ENCODE assay signal across 9 cellular contexts in genomic region chr4:118989098-118990080, GRCh38.
DNase-seq lines count a peak whose midpoint lies in the region; ATAC-seq and TF ChIP-seq lines count a peak whose summit lies in the region.
"Had no signal": no experiment of that assay in that cellular context is flagged by ENCODE, and none has a peak within 500 bp of the region (broad histone marks: within the 10 kb centered on the region; RNA-seq: fewer than 3 reads in every experiment).

No MANE protein-coding gene starts in this region.

- peak overlapping the region; percentile 99 for H4K5ac ChIP-seq in IMR-90 (ENCODE audit: low read depth, low read length)

- ATAC-seq in IMR-90 (ENCODE audit: low read depth) (peak; percentile 63), lower lobe of right lung (peak; percentile 24 to 56)

- H3K23ac ChIP-seq in IMR-90 (ENCODE audit: low read depth, low read length): peak overlapping the region; percentile 92

- peak overlapping the region; percentile 98 for H2BK20ac ChIP-seq in IMR-90 (ENCODE audit: low read depth, low read length)

- peak overlapping the region; percentile 37 for H2AFZ ChIP-seq in IMR-90 (replicated peaks; ENCODE audit: low read length, poor library complexity)

- peak overlapping the region; percentile 97 for H4K91ac ChIP-seq in IMR-90 (ENCODE audit: insufficient read depth, low read depth, low read length)

- DNase-seq in IMR-90: peak; percentile 96
- no peak for DNase-seq in lower lobe of right lung
- no peak for DNase-seq in HK-2 (ENCODE audit: unreplicated experiment)
- DNase-seq in NCI-H146 (lab: John Stamatoyannopoulos, UW): no peak
- no peak for DNase-seq in caudate nucleus (lab: John Stamatoyannopoulos, UW)
- DNase-seq: immature natural killer cell, NCI-H1417 treated with DMSO at 0.1 percent for 48 hours had no signal

- 44% methylated on average over 1 of the region's 7 CpGs; no CpG with 5 or more reads in 1 of the 2 experiments for WGBS in IMR-90 (ENCODE audit: extremely low coverage in 2 of 2, insufficient read length in 1 of 2), 2 experiments
- WGBS in urinary bladder: 62% methylated on average over 7 of the region's 7 CpGs

- POLR2A ChIA-PET in IMR-90 (lab: Charles Lee; ENCODE audit: unreplicated experiment): interaction anchor here (0.7 to 1.9 kb wide), 5 partner anchors 27 to 311 kb away, joined by 4 to 13 read pairs (median 5); partner anchors contain the start of gene USP53

- CTCF ChIA-PET in IMR-90 (lab: Yijun Ruan, JAX): interaction anchor here (1.0 to 1.2 kb wide), 2 partner anchors 10 to 20 kb away, joined by 3 to 4 read pairs; no protein-coding TSS in a partner anchor

- H2BK120ac ChIP-seq in IMR-90 (ENCODE audit: low read depth, low read length): peak overlapping the region; percentile 97

- dilution Hi-C loops in IMR-90 (cut with HindIII; ENCODE audit: low sequenced_read_pairs, unreplicated experiment): no loop called here

- TSS peak; percentile 89 for BruUV-seq in IMR-90 (replicated peaks; lab: Mats Ljungman, UMichigan)

- no peak for TF ChIP-seq CTCF in IMR-90 (conservative IDR thresholded peaks at IDR 0.05; ENCODE audit: low read depth, low read length)
- TF ChIP-seq CTCF in lower lobe of right lung (IDR thresholded peaks at IDR 0.05): no peak

- in situ Hi-C loops in IMR-90 (cut with MboI; ENCODE audit: low sequenced_read_pairs): loop anchor here (5.0 to 10.0 kb wide), 4 partner anchors 38 to 505 kb away; partner anchors contain the start of gene USP53

- peak overlapping the region; percentile 84 for H2BK15ac ChIP-seq in IMR-90 (ENCODE audit: low read depth, low read length)

- H3K27me3 ChIP-seq in IMR-90 (ENCODE audit: control insufficient read depth, insufficient read depth, low read length): no peaks in the 10 kb centered on the region
- no peaks in the 10 kb centered on the region for H3K27me3 ChIP-seq in lower lobe of right lung (ENCODE audit: low read depth)

- H3K4me3 ChIP-seq in IMR-90 (ENCODE audit: insufficient read depth, low read depth, low read length): no peak overlapping the region
- no peak overlapping the region for H3K4me3 ChIP-seq in lower lobe of right lung
- no peak overlapping the region for H3K4me3 ChIP-seq in urinary bladder (ENCODE audit: low read depth, low read length)

- H3K9me1 ChIP-seq in IMR-90 (ENCODE audit: insufficient read depth, low read length): 0 out of 2 replicates have a peak, but pooled peaks cover 3% of the 10 kb centered on the region

- no peaks in the 10 kb centered on the region for H3K9me3 ChIP-seq in IMR-90 (ENCODE audit: control insufficient read depth, insufficient read depth, low read length)
- no peaks in the 10 kb centered on the region for H3K9me3 ChIP-seq in lower lobe of right lung

- H3K36me3 ChIP-seq in IMR-90 (ENCODE audit: control insufficient read depth, insufficient read depth, low read length) (no peaks in the 10 kb centered on the region), lower lobe of right lung (no peaks in the 10 kb centered on the region), urinary bladder (ENCODE audit: insufficient read depth) (peaks cover 2% of the 10 kb centered on the region)

- H2AK5ac ChIP-seq in IMR-90 (ENCODE audit: low read depth, low read length): peak overlapping the region; percentile 98

- peak overlapping the region; percentile 94 for H2BK5ac ChIP-seq in IMR-90 (ENCODE audit: low read depth, low read length, poor library complexity, severe bottlenecking)

- peaks cover 26% of the 10 kb centered on the region for H3K4me1 ChIP-seq in IMR-90 (ENCODE audit: control insufficient read depth, insufficient read depth, low read length)
- peaks cover 16% of the 10 kb centered on the region for H3K4me1 ChIP-seq in lower lobe of right lung
- no peaks in the 10 kb centered on the region for H3K4me1 ChIP-seq in urinary bladder (ENCODE audit: insufficient read depth)

- H3K18ac ChIP-seq in IMR-90 (ENCODE audit: low read depth, low read length): peak overlapping the region; percentile 99

- TF ChIP-seq POLR2A in IMR-90 (IDR thresholded peaks at IDR 0.05; ENCODE audit: low read depth, low read length): no peak

- H3K79me1 ChIP-seq in IMR-90 (ENCODE audit: low read depth in 1 of 2, low read length in 2 of 2): no peaks in the 10 kb centered on the region

- peak overlapping the region; percentile 95 for H3K4ac ChIP-seq in IMR-90 (ENCODE audit: low read depth, low read length)

- no peaks in the 10 kb centered on the region for H4K20me1 ChIP-seq in IMR-90 (ENCODE audit: insufficient read depth, low read length)

- H3K56ac ChIP-seq in IMR-90 (ENCODE audit: extremely low read depth, insufficient read depth, low read length): peak overlapping the region; percentile 97

- intact Hi-C loops in IMR-90 (cut with micrococcal nuclease): loop anchor here (1.0 to 2.0 kb wide), 2 partner anchors 37 to 52 kb away; no protein-coding TSS in a partner anchor
- intact Hi-C loops in lower lobe of right lung (cut with DNase I): no loop called here

- peak overlapping the region; percentile 85 for H3K9ac ChIP-seq in IMR-90 (ENCODE audit: low read depth, low read length)

- H3K14ac ChIP-seq in IMR-90 (replicated peaks; ENCODE audit: low read depth, low read length): peak overlapping the region; percentile 90

- H3K4me2 ChIP-seq in IMR-90 (ENCODE audit: low read depth, low read length): peak overlapping the region; percentile 37; the same call in 1 of the 2 replicates

- H2AK9ac ChIP-seq in IMR-90 (replicated peaks; ENCODE audit: low read depth, low read length, poor library complexity): peak overlapping the region; percentile 45

- TF ChIP-seq RAD21 in IMR-90 (IDR thresholded peaks at IDR 0.05; ENCODE audit: low read length): no peak

- peak overlapping the region; percentile 99 for H3K27ac ChIP-seq in IMR-90 (ENCODE audit: insufficient read depth, low read length)
- peak overlapping the region; percentile 19 for H3K27ac ChIP-seq in cingulate gyrus (ENCODE audit: low read depth, low read length)
- H3K27ac ChIP-seq in lower lobe of right lung: peak overlapping the region; percentile 43
- peak overlapping the region; percentile 53 for H3K27ac ChIP-seq in urinary bladder (ENCODE audit: low read depth)
- no peak overlapping the region for H3K27ac ChIP-seq in caudate nucleus (ENCODE audit: low read depth, low read length)

- H4K8ac ChIP-seq in IMR-90 (ENCODE audit: low read depth in 2 of 2, low read length in 2 of 2): peak overlapping the region; percentile 95 to 97

TF ChIP-seq in IMR-90, 13 proteins besides CTCF, POLR2A, EP300 and RAD21:
- TF ChIP-seq CHD1 (IDR thresholded peaks at IDR 0.05; ENCODE audit: low read depth, low read length) (no peak), CEBPB (IDR thresholded peaks at IDR 0.05; ENCODE audit: low read depth, low read length) (peak; percentile 83), FOS (IDR thresholded peaks at IDR 0.05; ENCODE audit: low read depth, low read length) (peak; percentile 77)
